In genomic region chr3:135898774-135899173, GRCh38 we compare ENCODE assay signal across 1 cellular context.
TF ChIP-seq lines count a peak whose summit lies in the region.

No MANE protein-coding gene starts in this region.

TF ChIP-seq in IMR-90, 13 proteins besides CTCF, POLR2A, EP300 and RAD21:
- TF ChIP-seq USF2 (IDR thresholded peaks at IDR 0.05; ENCODE audit: low read depth, low read length) (no peak), MAZ (IDR thresholded peaks at IDR 0.05; ENCODE audit: borderline replicate concordance, low read depth, low read length) (no peak), RFX5 (IDR thresholded peaks at IDR 0.05; ENCODE audit: low read depth, low read length) (no peak), FOS (IDR thresholded peaks at IDR 0.05; ENCODE audit: low read depth, low read length) (no peak), NFE2L2 (IDR thresholded peaks at IDR 0.05; ENCODE audit: low read depth, low read length) (no peak), MAFK (IDR thresholded peaks at IDR 0.05; ENCODE audit: low read depth, low read length) (no peak), MXI1 (IDR thresholded peaks at IDR 0.05; ENCODE audit: borderline replicate concordance, low read depth, low read length) (no peak), CEBPB (IDR thresholded peaks at IDR 0.05; ENCODE audit: low read depth, low read length) (no peak)
